ENCODE assay signal across 25 cellular contexts in genomic region chr21:44094832-44095231, GRCh38. TPM values are rescaled to one million over a fixed set of nuclear protein-coding genes. Genes with fewer than 3 reads are reported as not detected.
DNase-seq lines count a peak whose midpoint lies in the region; ATAC-seq and TF ChIP-seq lines count a peak whose summit lies in the region.
"Had no signal": no experiment of that assay in that cellular context is flagged by ENCODE, and none has a peak within 500 bp of the region (broad histone marks: within the 10 kb centered on the region; RNA-seq: fewer than 3 reads in every experiment).

No MANE protein-coding gene starts in this region.

- WGBS in lung, 2 donors, result 86 to 97% methylated on average over 1 of the region's 1 CpG

- peak overlapping the region; percentile 23 for H3K27ac Mint-ChIP-seq in activated CD4-positive, alpha-beta T cell treated with anti-CD3 and anti-CD28 coated beads for 36 hours
- H3K27ac Mint-ChIP-seq in activated CD8-positive, alpha-beta T cell treated with anti-CD3 and anti-CD28 coated beads for 36 hours, result peak overlapping the region; percentile 70
- H3K27ac Mint-ChIP-seq in activated naive CD8-positive, alpha-beta T cell treated with anti-CD3 and anti-CD28 coated beads for 36 hours, result no peak overlapping the region
- H3K27ac Mint-ChIP-seq: GM23338 had no signal

- peaks cover 16% of the 10 kb centered on the region in 2 donors for H3K36me3 ChIP-seq in lung (ENCODE audit: control insufficient read depth in 2 of 2, insufficient read depth in 2 of 2, low read length in 2 of 2)

- no peak overlapping the region for H3K27ac ChIP-seq in lung (ENCODE audit: low read depth in 1 of 2, low read length in 1 of 2)
- peak overlapping the region; percentile 54 for H3K27ac ChIP-seq in temporal lobe (ENCODE audit: low read depth, low read length)
- H3K27ac ChIP-seq: 22Rv1 had no signal

- no peaks in the 10 kb centered on the region for H3K27me3 ChIP-seq in lung (ENCODE audit: control insufficient read depth, insufficient read depth)

- H3K4me1 Mint-ChIP-seq in activated CD4-positive, alpha-beta T cell treated with anti-CD3 and anti-CD28 coated beads for 36 hours, result peaks cover 5% of the 10 kb centered on the region
- peaks cover 13% of the 10 kb centered on the region for H3K4me1 Mint-ChIP-seq in activated CD8-positive, alpha-beta T cell treated with anti-CD3 and anti-CD28 coated beads for 36 hours (ENCODE audit: low read depth)
- peaks cover 8% of the 10 kb centered on the region for H3K4me1 Mint-ChIP-seq in activated naive CD8-positive, alpha-beta T cell treated with anti-CD3 and anti-CD28 coated beads for 36 hours
- H3K4me1 Mint-ChIP-seq: GM23338 had no signal

- DNase-seq in activated CD4-positive, alpha-beta T cell treated with anti-CD3 and anti-CD28 coated beads for 36 hours, result no peak
- no peak for DNase-seq in activated CD4-positive, alpha-beta T cell treated with anti-CD3 and anti-CD28 coated beads, Interleukin-2, amount 50 U/mL, for 1 hour
- no peak for DNase-seq in activated CD8-positive, alpha-beta T cell treated with anti-CD3 and anti-CD28 coated beads for 36 hours
- DNase-seq in lung (ENCODE audit: low spot score) (peak; percentile 3), middle frontal gyrus (ENCODE audit: extremely low spot score, low spot score) (no peak)
- DNase-seq in activated naive CD8-positive, alpha-beta T cell treated with anti-CD3 and anti-CD28 coated beads for 36 hours, result no peak
- DNase-seq: AML-193; C1 segment of cervical spinal cord; CD8-positive, alpha-beta memory T cell; DMS53; EL; KG1; NCI-H1092 treated with DMSO at 0.1 percent for 48 hours; NCI-H1436 treated with DMSO at 0.1 percent for 48 hours; NCI-H2081; NCI-H2171; NCI-H345; NCI-H524 treated with DMSO at 0.1 percent for 48 hours; NCI-H82 had no signal

- H3K4me3 Mint-ChIP-seq in activated CD4-positive, alpha-beta T cell treated with anti-CD3 and anti-CD28 coated beads for 36 hours, result no peak overlapping the region
- no peak overlapping the region for H3K4me3 Mint-ChIP-seq in activated CD8-positive, alpha-beta T cell treated with anti-CD3 and anti-CD28 coated beads for 36 hours
- H3K4me3 Mint-ChIP-seq in activated naive CD8-positive, alpha-beta T cell treated with anti-CD3 and anti-CD28 coated beads for 36 hours, result no peak overlapping the region
- H3K4me3 Mint-ChIP-seq: CD8-positive, alpha-beta memory T cell; GM23338 had no signal

- H3K36me3 Mint-ChIP-seq in activated CD4-positive, alpha-beta T cell treated with anti-CD3 and anti-CD28 coated beads for 36 hours (ENCODE audit: low read depth), result peaks cover 21% of the 10 kb centered on the region
- peaks cover 26% of the 10 kb centered on the region for H3K36me3 Mint-ChIP-seq in activated CD8-positive, alpha-beta T cell treated with anti-CD3 and anti-CD28 coated beads for 36 hours (ENCODE audit: low read depth)
- peaks cover 21% of the 10 kb centered on the region for H3K36me3 Mint-ChIP-seq in activated naive CD8-positive, alpha-beta T cell treated with anti-CD3 and anti-CD28 coated beads for 36 hours

- H3K4me3 ChIP-seq in lung, result no peak overlapping the region
- H3K4me3 ChIP-seq: GM23338, HAP-1 had no signal

- intact Hi-C loops in activated CD4-positive, alpha-beta T cell treated with anti-CD3 and anti-CD28 coated beads for 36 hours (cut with DNase I, micrococcal nuclease), result no loop called here
- intact Hi-C loops in activated CD8-positive, alpha-beta T cell treated with anti-CD3 and anti-CD28 coated beads for 36 hours (cut with micrococcal nuclease), result no loop called here

- no peaks in the 10 kb centered on the region for H3K9me3 ChIP-seq in lung (ENCODE audit: control insufficient read depth in 2 of 2, insufficient read depth in 1 of 2, low read length in 1 of 2)
- H3K9me3 ChIP-seq: HAP-1 had no signal

- no peak for TF ChIP-seq CTCF in activated CD8-positive, alpha-beta T cell treated with anti-CD3 and anti-CD28 coated beads for 36 hours (IDR thresholded peaks at IDR 0.05)
- TF ChIP-seq CTCF in lung (IDR thresholded peaks at IDR 0.05; ENCODE audit: control extremely low read depth, extremely low read depth), result no peak

- POLR2A ChIA-PET in activated CD4-positive, alpha-beta T cell treated with anti-CD3 and anti-CD28 coated beads for 36 hours (lab: Charles Lee), result no interaction called here
- POLR2A ChIA-PET in activated CD8-positive, alpha-beta T cell treated with anti-CD3 and anti-CD28 coated beads for 36 hours (lab: Charles Lee), result interaction anchor here (2.1 to 3.5 kb wide), 2 partner anchors 11 to 82 kb away, joined by 7 to 18 read pairs; partner anchors contain the start of gene TRAPPC10

- H3K9me3 Mint-ChIP-seq in activated CD4-positive, alpha-beta T cell treated with anti-CD3 and anti-CD28 coated beads for 36 hours (ENCODE audit: low read depth), result no peaks in the 10 kb centered on the region
- no peaks in the 10 kb centered on the region for H3K9me3 Mint-ChIP-seq in activated CD8-positive, alpha-beta T cell treated with anti-CD3 and anti-CD28 coated beads for 36 hours
- H3K9me3 Mint-ChIP-seq in activated naive CD8-positive, alpha-beta T cell treated with anti-CD3 and anti-CD28 coated beads for 36 hours, result no peaks in the 10 kb centered on the region
- H3K9me3 Mint-ChIP-seq: CD8-positive, alpha-beta memory T cell; GM23338 had no signal

- no peak for ATAC-seq in activated CD4-positive, alpha-beta T cell treated with anti-CD3 and anti-CD28 coated beads for 36 hours
- no peak for ATAC-seq in activated CD8-positive, alpha-beta T cell treated with anti-CD3 and anti-CD28 coated beads for 36 hours
- no peak for ATAC-seq in lung (ENCODE audit: insufficient read depth, low FRiP score)
- ATAC-seq in HG02678 (IDR thresholded peaks at IDR 0.05; ENCODE audit: unreplicated experiment), result no peak
- ATAC-seq: GM23338, Panc1 had no signal

- H3K4me1 ChIP-seq in lung (ENCODE audit: control insufficient read depth in 2 of 2, insufficient read depth in 2 of 2, low read length in 2 of 2), result no peaks in the 10 kb centered on the region
- H3K4me1 ChIP-seq: HAP-1 had no signal

- no peaks in the 10 kb centered on the region for H3K27me3 Mint-ChIP-seq in activated CD4-positive, alpha-beta T cell treated with anti-CD3 and anti-CD28 coated beads for 36 hours
- H3K27me3 Mint-ChIP-seq in activated CD8-positive, alpha-beta T cell treated with anti-CD3 and anti-CD28 coated beads for 36 hours, result no peaks in the 10 kb centered on the region
- H3K27me3 Mint-ChIP-seq in activated naive CD8-positive, alpha-beta T cell treated with anti-CD3 and anti-CD28 coated beads for 36 hours, result no peaks in the 10 kb centered on the region
- H3K27me3 Mint-ChIP-seq: CD8-positive, alpha-beta memory T cell had no signal

- CTCF ChIA-PET in activated CD4-positive, alpha-beta T cell treated with anti-CD3 and anti-CD28 coated beads for 36 hours (lab: Charles Lee), result interaction anchor here (0.7 kb wide), 1 partner anchor 253 kb away, joined by 4 read pairs; no protein-coding TSS in a partner anchor
- CTCF ChIA-PET in activated CD8-positive, alpha-beta T cell treated with anti-CD3 and anti-CD28 coated beads for 36 hours (lab: Charles Lee), result interaction anchor here (1.7 kb wide), 1 partner anchor 11 kb away, joined by 8 read pairs; no protein-coding TSS in a partner anchor

RNA-seq across cellular contexts. Expression of gene PWP2, which starts 12.4 kb away (rescaled TPM):
- 10 to 100 TPM; 28.9 to 54.1 TPM for total RNA-seq in activated CD4-positive, alpha-beta T cell treated with anti-CD3 and anti-CD28 coated beads for 36 hours
- total RNA-seq in activated CD8-positive, alpha-beta T cell treated with anti-CD3 and anti-CD28 coated beads for 36 hours, result 10 to 100 TPM in 1 of 2 experiments, 1 to 10 TPM in 1; 9.3 to 10.1 TPM
- total RNA-seq in lung, result 10 to 100 TPM; 10.3 to 20.4 TPM
- 1 to 10 TPM; 3.6 to 8.9 TPM for polyA plus RNA-seq in lung
- total RNA-seq in temporal lobe, result 9.6 TPM
- 10 to 100 TPM; 12.7 to 14.5 TPM for total RNA-seq in activated naive CD8-positive, alpha-beta T cell treated with anti-CD3 and anti-CD28 coated beads for 36 hours

RNA-seq across cellular contexts. Expression of gene GATD3, which starts 38.7 kb away (rescaled TPM):
- 10 to 100 TPM; 30.3 to 43.2 TPM for total RNA-seq in activated CD4-positive, alpha-beta T cell treated with anti-CD3 and anti-CD28 coated beads for 36 hours
- total RNA-seq in activated CD8-positive, alpha-beta T cell treated with anti-CD3 and anti-CD28 coated beads for 36 hours, result 10 to 100 TPM; 10.3 to 11.8 TPM
- total RNA-seq in lung (10 to 100 TPM in 1 of 2 donors, 1 to 10 TPM in 1; 9.8 to 29.4 TPM), temporal lobe (20.7 TPM)
- 10 to 100 TPM in 1 of 2 donors, 1 to 10 TPM in 1; 6.5 to 48.5 TPM for polyA plus RNA-seq in lung
- 1 to 10 TPM; 6.9 to 7.4 TPM for total RNA-seq in activated naive CD8-positive, alpha-beta T cell treated with anti-CD3 and anti-CD28 coated beads for 36 hours
